Comparison of ENCODE assay signal across 9 cellular contexts in genomic region chr17:52170963-52171572, GRCh38. TPM values are rescaled to one million over a fixed set of nuclear protein-coding genes. Genes with fewer than 3 reads are reported as not detected.
DNase-seq lines count a peak whose midpoint lies in the region; ATAC-seq and TF ChIP-seq lines count a peak whose summit lies in the region.
"Had no signal": no experiment of that assay in that cellular context is flagged by ENCODE, and none has a peak within 500 bp of the region (broad histone marks: within the 10 kb centered on the region; RNA-seq: fewer than 3 reads in every experiment).

No MANE protein-coding gene starts in this region.

- no peaks in the 10 kb centered on the region for H3K27me3 Mint-ChIP-seq in activated naive CD8-positive, alpha-beta T cell treated with anti-CD3 and anti-CD28 coated beads, Interleukin-2, amount 50 U/mL, for 24 hours

- H3K9ac ChIP-seq in PC-3 (ENCODE audit: low read length) = no peak overlapping the region

- no TSS peak for BruUV-seq in PC-3 (replicated peaks; lab: Mats Ljungman, UMichigan)

- no peaks in the 10 kb centered on the region for H3K79me2 ChIP-seq in PC-3 (ENCODE audit: low read length)

- H3K36me3 ChIP-seq in HAP-1 (replicated peaks) (no peaks in the 10 kb centered on the region), PC-3 (ENCODE audit: low read depth, low read length) (no peaks in the 10 kb centered on the region)

- in situ Hi-C loops in HAP-1 (cut with MboI; ENCODE audit: low sequenced_read_pairs) = no loop called here

- H3K4me3 ChIP-seq in HAP-1 (no peak overlapping the region), PC-3 (ENCODE audit: low read length) (no peak overlapping the region)

- no peaks in the 10 kb centered on the region for H3K9me3 ChIP-seq in HAP-1
- H3K9me3 ChIP-seq in PC-3 (ENCODE audit: low read length) = no peaks in the 10 kb centered on the region

- CTCF ChIA-PET in PC-3 (lab: Charles Lee) = no interaction called here

- peak; percentile 46 for ATAC-seq in PC-3
- no peak for ATAC-seq in GM18519 (IDR thresholded peaks at IDR 0.05; ENCODE audit: low FRiP score, unreplicated experiment)
- ATAC-seq in activated naive CD8-positive, alpha-beta T cell treated with anti-CD3 and anti-CD28 coated beads, Interleukin-2, amount 50 U/mL, for 24 hours = no peak
- no peak for ATAC-seq in HG03039 (IDR thresholded peaks at IDR 0.05; ENCODE audit: unreplicated experiment)

- H3K27ac Mint-ChIP-seq in activated naive CD8-positive, alpha-beta T cell treated with anti-CD3 and anti-CD28 coated beads, Interleukin-2, amount 50 U/mL, for 24 hours = no peak overlapping the region

- no peaks in the 10 kb centered on the region for H3K9me3 Mint-ChIP-seq in activated naive CD8-positive, alpha-beta T cell treated with anti-CD3 and anti-CD28 coated beads, Interleukin-2, amount 50 U/mL, for 24 hours

- POLR2A ChIA-PET in PC-3 (lab: Charles Lee; ENCODE audit: unreplicated experiment) = no interaction called here

- H3K4me1 ChIP-seq in HAP-1 (no peaks in the 10 kb centered on the region), PC-3 (ENCODE audit: insufficient read depth, low read length) (no peaks in the 10 kb centered on the region)

- TF ChIP-seq CTCF in C4-2B (conservative IDR thresholded peaks at IDR 0.05) (peak; percentile 79), PC-3 (conservative IDR thresholded peaks at IDR 0.05; ENCODE audit: low read depth, low read length) (peak; percentile 76)

- H3K4me1 Mint-ChIP-seq in activated naive CD8-positive, alpha-beta T cell treated with anti-CD3 and anti-CD28 coated beads, Interleukin-2, amount 50 U/mL, for 24 hours = no peaks in the 10 kb centered on the region

- H3K27ac ChIP-seq in C4-2B (no peak overlapping the region), PC-3 (ENCODE audit: low read length) (no peak overlapping the region)

- intact Hi-C loops in PC-3 (cut with micrococcal nuclease) = no loop called here

- no peaks in the 10 kb centered on the region for H3K9me2 ChIP-seq in PC-3 (replicated peaks; ENCODE audit: low read length)

- no peak overlapping the region for H2AFZ ChIP-seq in PC-3 (ENCODE audit: low read length)

- no peak overlapping the region for H3K4me2 ChIP-seq in PC-3 (ENCODE audit: low read length)

- no peak overlapping the region for H3K4me3 Mint-ChIP-seq in activated naive CD8-positive, alpha-beta T cell treated with anti-CD3 and anti-CD28 coated beads, Interleukin-2, amount 50 U/mL, for 24 hours

- no peaks in the 10 kb centered on the region for H3K27me3 ChIP-seq in HAP-1 (ENCODE audit: low read depth)
- peaks cover 5% of the 10 kb centered on the region; the same call in 1 of the 2 replicates for H3K27me3 ChIP-seq in PC-3 (ENCODE audit: low read length)

- DNase-seq in HAP-1 (ENCODE audit: low spot score in 2 of 2) (peak; percentile 5 to 33), PC-3 (peak; percentile 64), iPS-NIHi11 (ENCODE audit: low spot score) (peak; percentile 42), AG08396 (ENCODE audit: low spot score) (no peak)
- DNase-seq in activated naive CD8-positive, alpha-beta T cell treated with anti-CD3 and anti-CD28 coated beads, Interleukin-2, amount 50 U/mL, for 24 hours = no peak

- no peaks in the 10 kb centered on the region for H3K36me3 Mint-ChIP-seq in activated naive CD8-positive, alpha-beta T cell treated with anti-CD3 and anti-CD28 coated beads, Interleukin-2, amount 50 U/mL, for 24 hours (ENCODE audit: low read depth)

- no peaks in the 10 kb centered on the region for H4K20me1 ChIP-seq in PC-3 (ENCODE audit: low read length)

- no peaks in the 10 kb centered on the region for H3F3A ChIP-seq in PC-3 (ENCODE audit: low read length, unreplicated experiment)

RNA-seq across cellular contexts. Expression of gene CA10, which starts 12.6 kb away (rescaled TPM):
- not detected in 2 replicates for total RNA-seq in PC-3 (2014; rRNA removed)
- total RNA-seq: endothelial cell of umbilical vein had no signal

Comparison
In these comparisons a context has a peak if more than half of its experiments do, and no peak if none do; other contexts are left out.
1. DNase-seq: peak in HAP-1 (2 of 2), PC-3 (single experiment) and iPS-NIHi11 (single experiment); none in activated naive CD8-positive, alpha-beta T cell treated with anti-CD3 and anti-CD28 coated beads, Interleukin-2, amount 50 U/mL, for 24 hours (single experiment) and AG08396 (single experiment).